Comparison of ENCODE assay signal across 8 cellular contexts in the genomic region with DNA sequence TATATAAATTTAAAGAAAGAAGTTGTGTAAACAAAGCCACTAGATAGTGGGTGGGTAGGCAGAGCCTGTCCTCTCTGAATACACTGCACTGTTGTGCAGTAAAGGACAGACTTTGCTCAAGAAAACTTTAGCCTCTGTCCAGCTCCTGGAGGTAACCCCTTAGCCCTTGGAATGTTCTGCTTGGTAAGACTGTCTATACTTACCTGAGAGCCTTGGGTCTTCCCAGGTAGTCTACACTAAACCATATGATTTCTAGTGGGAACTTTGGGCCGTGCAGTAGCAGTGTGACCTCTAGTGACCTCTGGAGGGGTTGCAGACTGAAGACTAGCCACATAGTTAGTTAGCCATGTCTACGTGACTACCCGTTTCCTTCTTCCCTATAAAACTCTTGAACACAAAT.
DNase-seq lines count a peak whose midpoint lies in the region; ATAC-seq and TF ChIP-seq lines count a peak whose summit lies in the region.

No MANE protein-coding gene starts in this region.

- H3K4me1 Mint-ChIP-seq in stimulated activated memory B cell treated with anti-CD40 and anti-IgM and Interleukin-4, amounts not matched to agents 10 μg/mL and 1 μg/mL and 100 μg/mL, for 72 hours = no peaks in the 10 kb centered on the region
- H3K4me1 Mint-ChIP-seq in osteocyte (ENCODE audit: unreplicated experiment) = no peaks in the 10 kb centered on the region

- H3K36me3 Mint-ChIP-seq in stimulated activated memory B cell treated with anti-CD40 and anti-IgM and Interleukin-4, amounts not matched to agents 10 μg/mL and 1 μg/mL and 100 μg/mL, for 72 hours = no peaks in the 10 kb centered on the region
- no peaks in the 10 kb centered on the region for H3K36me3 Mint-ChIP-seq in osteocyte (ENCODE audit: unreplicated experiment)

- DNase-seq in NCI-H748 (lab: John Stamatoyannopoulos, UW; ENCODE audit: unreplicated experiment) (peak; percentile 24), NCI-H748 treated with DMSO at 0.1 percent for 48 hours (lab: John Stamatoyannopoulos, UW) (no peak), HK-2 (ENCODE audit: unreplicated experiment) (peak; percentile 12), UCSD-AML1 (lab: John Stamatoyannopoulos, UW; ENCODE audit: unreplicated experiment) (peak; percentile 7), 8988T (no peak), osteocyte (ENCODE audit: extremely low spot score, unreplicated experiment) (no peak), left cardiac atrium (no peak)

- H3K9me3 Mint-ChIP-seq in stimulated activated memory B cell treated with anti-CD40 and anti-IgM and Interleukin-4, amounts not matched to agents 10 μg/mL and 1 μg/mL and 100 μg/mL, for 72 hours = peaks cover 8% of the 10 kb centered on the region
- peaks cover 17% of the 10 kb centered on the region for H3K9me3 Mint-ChIP-seq in osteocyte (ENCODE audit: unreplicated experiment)

- intact Hi-C loops in left cardiac atrium (cut with DNase I) = no loop called here

- peak; percentile 51 for ATAC-seq in stimulated activated memory B cell treated with anti-CD40 and anti-IgM and Interleukin-4, amounts not matched to agents 10 μg/mL and 1 μg/mL and 100 μg/mL, for 72 hours
- ATAC-seq in left cardiac atrium = no peak

- no peak overlapping the region for H3K4me3 Mint-ChIP-seq in stimulated activated memory B cell treated with anti-CD40 and anti-IgM and Interleukin-4, amounts not matched to agents 10 μg/mL and 1 μg/mL and 100 μg/mL, for 72 hours
- H3K4me3 Mint-ChIP-seq in osteocyte (ENCODE audit: unreplicated experiment) = no peak overlapping the region

- no peak overlapping the region for H3K27ac Mint-ChIP-seq in stimulated activated memory B cell treated with anti-CD40 and anti-IgM and Interleukin-4, amounts not matched to agents 10 μg/mL and 1 μg/mL and 100 μg/mL, for 72 hours
- H3K27ac Mint-ChIP-seq in osteocyte (ENCODE audit: unreplicated experiment) = no peak overlapping the region

- TF ChIP-seq CTCF in osteocyte (IDR thresholded peaks at IDR 0.05) = no peak

- no peaks in the 10 kb centered on the region for H3K27me3 Mint-ChIP-seq in stimulated activated memory B cell treated with anti-CD40 and anti-IgM and Interleukin-4, amounts not matched to agents 10 μg/mL and 1 μg/mL and 100 μg/mL, for 72 hours
- H3K27me3 Mint-ChIP-seq in osteocyte (ENCODE audit: unreplicated experiment) = no peaks in the 10 kb centered on the region

Comparison
In these comparisons a context has a peak if more than half of its experiments do, and no peak if none do; other contexts are left out.
1. DNase-seq: peak in NCI-H748 (single experiment), HK-2 (single experiment) and UCSD-AML1 (single experiment); none in NCI-H748 treated with DMSO at 0.1 percent for 48 hours (single experiment), 8988T (single experiment), osteocyte (single experiment) and left cardiac atrium (single experiment).